17 cellular contexts compared by ENCODE assay signal in genomic region chrX:2578864-2579263, GRCh38.
DNase-seq lines count a peak whose midpoint lies in the region; ATAC-seq and TF ChIP-seq lines count a peak whose summit lies in the region.
"Had no signal": no experiment of that assay in that cellular context is flagged by ENCODE, and none has a peak within 500 bp of the region (broad histone marks: within the 10 kb centered on the region; RNA-seq: fewer than 3 reads in every experiment).

No MANE protein-coding gene starts in this region.

- intact Hi-C loops in Caco-2 (cut with micrococcal nuclease; ENCODE audit: unreplicated experiment) = no loop called here

- H3K27ac Mint-ChIP-seq in Caco-2 (ENCODE audit: unreplicated experiment) (peak overlapping the region; percentile 91), osteocyte (ENCODE audit: unreplicated experiment) (peak overlapping the region; percentile 99)
- H3K27ac Mint-ChIP-seq: CD14-positive monocyte, HFFc6 had no signal

- H3K27me3 Mint-ChIP-seq in Caco-2 (ENCODE audit: insufficient read depth, unreplicated experiment) (no peaks in the 10 kb centered on the region), osteocyte (ENCODE audit: unreplicated experiment) (peaks cover 21% of the 10 kb centered on the region)

- no peaks in the 10 kb centered on the region for H3K9me3 ChIP-seq in Caco-2
- H3K9me3 ChIP-seq: SJSA1 had no signal

- no peaks in the 10 kb centered on the region for H3K27me3 ChIP-seq in Caco-2 (replicated peaks; ENCODE audit: control insufficient read depth, insufficient read depth, low read length)

- CTCF ChIA-PET in Caco-2 (lab: Charles Lee) = no interaction called here

- no peak overlapping the region for H3K4me3 ChIP-seq in Caco-2 (ENCODE audit: low read depth, low read length)
- H3K4me3 ChIP-seq: SJSA1 had no signal

- H3K4me1 ChIP-seq in Caco-2 = no peaks in the 10 kb centered on the region

- H3K4me3 Mint-ChIP-seq in Caco-2 (ENCODE audit: unreplicated experiment) (no peak overlapping the region), osteocyte (ENCODE audit: unreplicated experiment) (no peak overlapping the region)
- H3K4me3 Mint-ChIP-seq: HFFc6 had no signal

- POLR2A ChIA-PET in Caco-2 (lab: Charles Lee) = no interaction called here

- H3K4me1 Mint-ChIP-seq in Caco-2 (ENCODE audit: low read depth, unreplicated experiment) (peaks cover 6% of the 10 kb centered on the region), osteocyte (ENCODE audit: unreplicated experiment) (peaks cover 48% of the 10 kb centered on the region)
- H3K4me1 Mint-ChIP-seq: CD14-positive monocyte had no signal

- DNase-seq in Caco-2 = no peak
- peak; percentile 22 for DNase-seq in KBM-7
- no peak for DNase-seq in osteocyte (ENCODE audit: extremely low spot score, unreplicated experiment)
- no peak for DNase-seq in LoVo (ENCODE audit: low spot score)
- DNase-seq: COR-L47, DMS153, HFFc6, NCI-H1105 treated with DMSO at 0.1 percent for 48 hours, NCI-H1694 treated with DMSO at 0.1 percent for 48 hours, NCI-H446, PC-3, SW 1271 had no signal

- no peak for TF ChIP-seq CTCF in Caco-2 (IDR thresholded peaks at IDR 0.05; ENCODE audit: insufficient read depth in 1 of 2, low read depth in 1 of 2, low read length in 1 of 2, severe bottlenecking in 1 of 2, unreplicated experiment in 1 of 2)
- no peak for TF ChIP-seq CTCF in osteocyte (IDR thresholded peaks at IDR 0.05)

- in situ Hi-C loops in KBM-7 (cut with MboI; ENCODE audit: low pct_unique_long_range_greater_than_20kb, low sequenced_read_pairs) = no loop called here

- H3K36me3 Mint-ChIP-seq in Caco-2 (ENCODE audit: insufficient read depth, unreplicated experiment) (peaks cover 11% of the 10 kb centered on the region), osteocyte (ENCODE audit: unreplicated experiment) (peaks cover 5% of the 10 kb centered on the region)
- H3K36me3 Mint-ChIP-seq: CD14-positive monocyte had no signal

- ATAC-seq in GM18868 (IDR thresholded peaks at IDR 0.05; ENCODE audit: unreplicated experiment) (peak; percentile 58), HG02678 (IDR thresholded peaks at IDR 0.05; ENCODE audit: unreplicated experiment) (no peak), SK-N-SH treated with all-trans-retinoic acid at 6 μM for 48 hours (no peak)
- ATAC-seq: PC-3 had no signal

- H3K9me3 Mint-ChIP-seq in Caco-2 (ENCODE audit: unreplicated experiment) (no peaks in the 10 kb centered on the region), osteocyte (ENCODE audit: unreplicated experiment) (no peaks in the 10 kb centered on the region)
- H3K9me3 Mint-ChIP-seq: CD14-positive monocyte, HFFc6 had no signal

- H3K36me3 ChIP-seq in Caco-2 (ENCODE audit: control insufficient read depth, insufficient read depth, low read length) = no peaks in the 10 kb centered on the region
- H3K36me3 ChIP-seq: SJSA1 had no signal

- BruUV-seq in Caco-2 (replicated peaks; lab: Mats Ljungman, UMichigan) = no TSS peak

TF ChIP-seq in SK-N-SH treated with all-trans-retinoic acid at 6 μM for 48 hours, 23 proteins besides CTCF, POLR2A, EP300 and RAD21:
- TF ChIP-seq POU6F1 (CRISPR knock-in tag; IDR thresholded peaks at IDR 0.05; ENCODE audit: borderline replicate concordance, low read depth) = no peak
- TF ChIP-seq CSDC2 (CRISPR knock-in tag; IDR thresholded peaks at IDR 0.05) = no peak
- TF ChIP-seq BACH2 (CRISPR knock-in tag; IDR thresholded peaks at IDR 0.05; ENCODE audit: borderline replicate concordance) = no peak
- TF ChIP-seq CSRNP3 (CRISPR knock-in tag; IDR thresholded peaks at IDR 0.05) = no peak
- TF ChIP-seq TSHZ2 (CRISPR knock-in tag; IDR thresholded peaks at IDR 0.05) = no peak
- TF ChIP-seq ISL1 (CRISPR knock-in tag; IDR thresholded peaks at IDR 0.05) = no peak
- no peak for TF ChIP-seq GLIS3 (CRISPR knock-in tag; IDR thresholded peaks at IDR 0.05)
- no peak for TF ChIP-seq ARNTL (CRISPR knock-in tag; IDR thresholded peaks at IDR 0.05; ENCODE audit: borderline replicate concordance, low read depth)
- no peak for TF ChIP-seq ZNF70 (CRISPR knock-in tag; IDR thresholded peaks at IDR 0.05)
- TF ChIP-seq CREB5 (CRISPR knock-in tag; IDR thresholded peaks at IDR 0.05; ENCODE audit: low read depth) = no peak
- TF ChIP-seq OSR1 (CRISPR knock-in tag; IDR thresholded peaks at IDR 0.05) = no peak
- no peak for TF ChIP-seq TOX (CRISPR knock-in tag; IDR thresholded peaks at IDR 0.05; ENCODE audit: borderline replicate concordance)
